In genomic region chr1:175376194-175376593, GRCh38 we compare ENCODE assay signal across 10 cellular contexts.
A peak's percentile ranks its signal among the peaks of the same experiment; 100 is the strongest.
DNase-seq lines count a peak whose midpoint lies in the region; ATAC-seq, FAIRE-seq and TF ChIP-seq lines count a peak whose summit lies in the region.
"Had no signal": no experiment of that assay in that cellular context is flagged by ENCODE, and none has a peak within 500 bp of the region (broad histone marks: within the 10 kb centered on the region; RNA-seq: fewer than 3 reads in every experiment).

No MANE protein-coding gene starts in this region.

- H3K9ac ChIP-seq in KMS-11 = no peak overlapping the region
- no peak overlapping the region for H3K9ac ChIP-seq in astrocyte (ENCODE audit: low read length)

- no peak overlapping the region for H3K4me2 ChIP-seq in KMS-11
- H3K4me2 ChIP-seq in astrocyte (ENCODE audit: low read length) = no peak overlapping the region

- 53 to 73% methylated on average over 3 of the region's 3 CpGs for WGBS in pancreas, 2 donors
- WGBS in prostate gland = 61% methylated on average over 3 of the region's 3 CpGs

- peak in 3 of 4 donors; percentile 52 to 71 (median 58) for ATAC-seq in pancreas
- ATAC-seq in HG03565 (IDR thresholded peaks at IDR 0.05; ENCODE audit: unreplicated experiment) = no peak
- ATAC-seq: activated CD4-positive, CD25-positive, alpha-beta regulatory T cell treated with anti-CD3 and anti-CD28 coated beads, Interleukin-2, amount 50 U/mL, for 24 hours had no signal

- H3K9me3 ChIP-seq in astrocyte (ENCODE audit: insufficient read depth, low read depth, low read length) (no peaks in the 10 kb centered on the region), pancreas (no peaks in the 10 kb centered on the region), prostate gland (no peaks in the 10 kb centered on the region)

- H3K27ac ChIP-seq in KMS-11 = no peak overlapping the region
- no peak overlapping the region for H3K27ac ChIP-seq in astrocyte (ENCODE audit: low read depth, low read length)
- H3K27ac ChIP-seq in pancreas = no peak overlapping the region
- no peak overlapping the region for H3K27ac ChIP-seq in prostate gland

- TF ChIP-seq POLR2A in prostate gland (IDR thresholded peaks at IDR 0.05) = no peak

- H3K4me3 Mint-ChIP-seq in astrocyte (ENCODE audit: unreplicated experiment) = no peak overlapping the region

- TF ChIP-seq CTCF in KMS-11 (conservative IDR thresholded peaks at IDR 0.05; ENCODE audit: low read depth, low read length) (peak; percentile 64), astrocyte (IDR thresholded peaks at IDR 0.05; ENCODE audit: insufficient read depth, low read depth, low read length) (peak; percentile 21), pancreas (IDR thresholded peaks at IDR 0.05) (peak in 1 of 4 donors; percentile 3), prostate gland (IDR thresholded peaks at IDR 0.05) (no peak)

- H3K36me3 ChIP-seq in KMS-11 (ENCODE audit: insufficient read depth) (no peaks in the 10 kb centered on the region), astrocyte (ENCODE audit: insufficient read depth, low read length) (no peaks in the 10 kb centered on the region), pancreas (no peaks in the 10 kb centered on the region), prostate gland (no peaks in the 10 kb centered on the region)

- H2AFZ ChIP-seq in KMS-11 (ENCODE audit: low read depth) (no peak overlapping the region), astrocyte (ENCODE audit: low read depth, low read length) (no peak overlapping the region)

- FAIRE-seq in astrocyte (lab: Jason Lieb, UNC) = no peak
- FAIRE-seq in pancreas (lab: Jason Lieb, UNC) = no peak

- H3K4me1 ChIP-seq in KMS-11 (ENCODE audit: low read depth, poor library complexity, severe bottlenecking) = no peaks in the 10 kb centered on the region
- H3K4me1 ChIP-seq in astrocyte (ENCODE audit: insufficient read depth, low read length) = no peaks in the 10 kb centered on the region
- peaks cover 0 to 3% (median 0%) of the 10 kb centered on the region in 3 donors for H3K4me1 ChIP-seq in pancreas
- H3K4me1 ChIP-seq in prostate gland (replicated peaks) = no peaks in the 10 kb centered on the region

- H3K9me3 Mint-ChIP-seq in astrocyte (ENCODE audit: unreplicated experiment) = no peaks in the 10 kb centered on the region

- H4K20me1 ChIP-seq in KMS-11 (ENCODE audit: insufficient read depth) (no peaks in the 10 kb centered on the region), astrocyte (ENCODE audit: insufficient read depth, low read length) (no peaks in the 10 kb centered on the region)

- intact Hi-C loops in pancreas (cut with DNase I) (no loop called here), prostate gland (cut with DNase I) (loop anchor here (10.0 kb wide), 1 partner anchor 1469 kb away; no protein-coding TSS in a partner anchor)

- peaks cover 30% of the 10 kb centered on the region for H3K27me3 Mint-ChIP-seq in astrocyte (ENCODE audit: low read depth, unreplicated experiment)

- H3K79me2 ChIP-seq in KMS-11 (ENCODE audit: insufficient read depth, low read depth) = no peaks in the 10 kb centered on the region
- no peaks in the 10 kb centered on the region for H3K79me2 ChIP-seq in astrocyte (ENCODE audit: insufficient read depth, low read length)

- H3K4me3 ChIP-seq in KMS-11 (IDR thresholded peaks at IDR 0.05; ENCODE audit: insufficient read depth, low read depth, low read length) (no peak overlapping the region), astrocyte (ENCODE audit: insufficient read depth, low read depth, low read length) (no peak overlapping the region), pancreas (no peak overlapping the region), prostate gland (no peak overlapping the region)

- H3K27me3 ChIP-seq in KMS-11 (ENCODE audit: insufficient read depth, low read depth) = no peaks in the 10 kb centered on the region
- H3K27me3 ChIP-seq in astrocyte (ENCODE audit: insufficient read depth, low read length) = no peaks in the 10 kb centered on the region
- no peaks in the 10 kb centered on the region for H3K27me3 ChIP-seq in pancreas
- no peaks in the 10 kb centered on the region for H3K27me3 ChIP-seq in prostate gland (replicated peaks; ENCODE audit: insufficient read depth)

- no peaks in the 10 kb centered on the region for H3K36me3 Mint-ChIP-seq in astrocyte (ENCODE audit: low read depth, unreplicated experiment)

- peak; percentile 18 for DNase-seq in NCI-H748 (lab: John Stamatoyannopoulos, UW; ENCODE audit: unreplicated experiment)
- no peak for DNase-seq in NCI-H748 treated with DMSO at 0.1 percent for 48 hours (lab: John Stamatoyannopoulos, UW)
- no peak for DNase-seq in astrocyte (ENCODE audit: low read depth)
- no peak for DNase-seq in pancreas
- DNase-seq in cortex of kidney (lab: John Stamatoyannopoulos, UW) = no peak
- DNase-seq in prostate gland (ENCODE audit: low spot score) = no peak
- DNase-seq: C1 segment of cervical spinal cord had no signal

- H3K4me1 Mint-ChIP-seq in astrocyte (ENCODE audit: low read depth, unreplicated experiment) = no peaks in the 10 kb centered on the region

- no peak overlapping the region for H3K27ac Mint-ChIP-seq in astrocyte (ENCODE audit: unreplicated experiment)

Comparison
In these comparisons a context has a peak if more than half of its experiments do, and no peak if none do; other contexts are left out.
1. CTCF ChIP-seq: peak in KMS-11 (single experiment) and astrocyte (single experiment); none in prostate gland (0 of 4).